Comparison of ENCODE assay signal across 8 cellular contexts in genomic region chr19:39413269-39413902, GRCh38. TPM values are rescaled to one million over a fixed set of nuclear protein-coding genes. Genes with fewer than 3 reads are reported as not detected.
DNase-seq lines count a peak whose midpoint lies in the region; ATAC-seq lines count a peak whose summit lies in the region.

No MANE protein-coding gene starts in this region.

- H3K27me3 Mint-ChIP-seq in activated naive CD4-positive, alpha-beta T cell treated with anti-CD3 and anti-CD28 coated beads for 36 hours (ENCODE audit: low read depth), result peaks cover 2% of the 10 kb centered on the region

- intact Hi-C loops in activated naive CD4-positive, alpha-beta T cell treated with anti-CD3 and anti-CD28 coated beads for 36 hours (cut with micrococcal nuclease), result no loop called here
- intact Hi-C loops in Right ventricle myocardium superior (cut with DNase I) (no loop called here), posterior vena cava (cut with DNase I) (no loop called here)

- no peaks in the 10 kb centered on the region for H3K9me3 Mint-ChIP-seq in activated naive CD4-positive, alpha-beta T cell treated with anti-CD3 and anti-CD28 coated beads for 36 hours

- peak overlapping the region; percentile 85 for H3K27ac Mint-ChIP-seq in activated naive CD4-positive, alpha-beta T cell treated with anti-CD3 and anti-CD28 coated beads for 36 hours

- H3K4me3 Mint-ChIP-seq in activated naive CD4-positive, alpha-beta T cell treated with anti-CD3 and anti-CD28 coated beads for 36 hours, result peak overlapping the region; percentile 85

- H3K4me1 Mint-ChIP-seq in activated naive CD4-positive, alpha-beta T cell treated with anti-CD3 and anti-CD28 coated beads for 36 hours (ENCODE audit: low read depth), result peaks cover 34% of the 10 kb centered on the region

- CTCF ChIA-PET in activated naive CD4-positive, alpha-beta T cell treated with anti-CD3 and anti-CD28 coated beads for 36 hours (lab: Charles Lee), result interaction anchor here (0.9 kb wide), 1 partner anchor 22 kb away, joined by 3 read pairs; the partner anchor contains the start of genes MED29 and PAF1

- H3K36me3 Mint-ChIP-seq in activated naive CD4-positive, alpha-beta T cell treated with anti-CD3 and anti-CD28 coated beads for 36 hours (ENCODE audit: low read depth), result peaks cover 10% of the 10 kb centered on the region

- peak; percentile 62 for DNase-seq in EL
- peak; percentile 40 for DNase-seq in NCI-H128 (lab: John Stamatoyannopoulos, UW; ENCODE audit: unreplicated experiment)
- DNase-seq in activated naive CD4-positive, alpha-beta T cell treated with anti-CD3 and anti-CD28 coated beads for 36 hours, result peak; percentile 29
- peak; percentile 81 for DNase-seq in Right ventricle myocardium superior
- DNase-seq in posterior vena cava (ENCODE audit: low spot score), result peak; percentile 92
- DNase-seq in NOMO-1 treated with DMSO at 0.1 percent for 48 hours (lab: John Stamatoyannopoulos, UW; ENCODE audit: unreplicated experiment), result no peak
- no peak for DNase-seq in NCI-H226

- ATAC-seq in Right ventricle myocardium superior (ENCODE audit: poor library complexity) (no peak), GM21367 (IDR thresholded peaks at IDR 0.05; ENCODE audit: unreplicated experiment) (no peak)

RNA-seq across cellular contexts. Expression of gene PLEKHG2, which starts 0.9 kb away (rescaled TPM):
- total RNA-seq in activated naive CD4-positive, alpha-beta T cell treated with anti-CD3 and anti-CD28 coated beads for 36 hours, result 10 to 100 TPM; 27.3 to 34.6 TPM
- total RNA-seq in Right ventricle myocardium superior, result 9.0 TPM
- 10 to 100 TPM; 38.1 to 48.6 TPM for total RNA-seq in posterior vena cava

RNA-seq across cellular contexts. Expression of gene ZFP36, which starts 6.7 kb away (rescaled TPM):
- total RNA-seq in activated naive CD4-positive, alpha-beta T cell treated with anti-CD3 and anti-CD28 coated beads for 36 hours, result 100 to 1,000 TPM; 113 to 116 TPM
- 44.9 TPM for total RNA-seq in Right ventricle myocardium superior
- 100 to 1,000 TPM; 258 to 509 TPM for total RNA-seq in posterior vena cava

RNA-seq across cellular contexts. Expression of gene MED29, which starts 22.2 kb away (rescaled TPM):
- 10 to 100 TPM; 18.0 to 18.5 TPM for total RNA-seq in activated naive CD4-positive, alpha-beta T cell treated with anti-CD3 and anti-CD28 coated beads for 36 hours
- 22.1 TPM for total RNA-seq in Right ventricle myocardium superior
- total RNA-seq in posterior vena cava, result 10 to 100 TPM; 32.7 to 33.3 TPM

RNA-seq across cellular contexts. Expression of gene RPS16, which starts 22.4 kb away (rescaled TPM):
- 1,000 to 10,000 TPM; 4,195 to 4,327 TPM for total RNA-seq in activated naive CD4-positive, alpha-beta T cell treated with anti-CD3 and anti-CD28 coated beads for 36 hours
- total RNA-seq in Right ventricle myocardium superior (1,176 TPM), posterior vena cava (1,000 to 10,000 TPM; 1,159 to 1,295 TPM)

RNA-seq across cellular contexts. Expression of gene PAF1, which starts 22.5 kb away (rescaled TPM):
- total RNA-seq in activated naive CD4-positive, alpha-beta T cell treated with anti-CD3 and anti-CD28 coated beads for 36 hours, result 10 to 100 TPM; 31.9 to 34.9 TPM
- total RNA-seq in Right ventricle myocardium superior, result 32.0 TPM
- total RNA-seq in posterior vena cava, result 10 to 100 TPM; 26.0 to 28.5 TPM

Comparison
In these comparisons a context has a peak if more than half of its experiments do, and no peak if none do; other contexts are left out.
1. DNase-seq: peak in EL (single experiment), NCI-H128 (single experiment), activated naive CD4-positive, alpha-beta T cell treated with anti-CD3 and anti-CD28 coated beads for 36 hours (single experiment), Right ventricle myocardium superior (single experiment) and posterior vena cava (single experiment); none in NOMO-1 treated with DMSO at 0.1 percent for 48 hours (single experiment) and NCI-H226 (single experiment).